ENCODE assay signal across 8 cellular contexts in genomic region chr20:63979549-63980316, GRCh38. TPM values are rescaled to one million over a fixed set of nuclear protein-coding genes. Genes with fewer than 3 reads are reported as not detected.
DNase-seq lines count a peak whose midpoint lies in the region; ATAC-seq, FAIRE-seq and TF ChIP-seq lines count a peak whose summit lies in the region.

Gene SAMD10 (minus strand): TSS chr20:63979642. CDS start chr20:63979467, 175 bp downstream.

- H3K4me2 ChIP-seq in astrocyte (ENCODE audit: low read length) = peak within 1 kb of the TSS; percentile 89

- H3K27me3 ChIP-seq in BJ (ENCODE audit: control insufficient read depth, insufficient read depth, low read length) (no peaks in the 10 kb centered on the region), MG63 (no peaks in the 10 kb centered on the region), astrocyte (ENCODE audit: insufficient read depth, low read length) (no peaks in the 10 kb centered on the region)

- H3K9me3 Mint-ChIP-seq in astrocyte (ENCODE audit: unreplicated experiment) = no peaks in the 10 kb centered on the region

- H3K4me3 ChIP-seq in BJ (ENCODE audit: low read depth, low read length) (peak within 1 kb of the TSS; percentile 55), MG63 (peak within 1 kb of the TSS; percentile 99), astrocyte (ENCODE audit: insufficient read depth, low read depth, low read length) (peak within 1 kb of the TSS; percentile 41)

- TF ChIP-seq CTCF in BJ (IDR thresholded peaks at IDR 0.05; ENCODE audit: insufficient read depth, low read depth, low read length) (no peak), astrocyte (IDR thresholded peaks at IDR 0.05; ENCODE audit: insufficient read depth, low read depth, low read length) (no peak)

- peaks cover 11% of the 10 kb centered on the region for H3K36me3 Mint-ChIP-seq in T-helper 17 cell (ENCODE audit: low read depth)
- peaks cover 5% of the 10 kb centered on the region for H3K36me3 Mint-ChIP-seq in astrocyte (ENCODE audit: low read depth, unreplicated experiment)

- peaks cover 19% of the 10 kb centered on the region for H4K20me1 ChIP-seq in astrocyte (ENCODE audit: insufficient read depth, low read length)

- H3K27me3 Mint-ChIP-seq in T-helper 17 cell (no peaks in the 10 kb centered on the region), astrocyte (ENCODE audit: low read depth, unreplicated experiment) (no peaks in the 10 kb centered on the region)

- H3K27ac ChIP-seq in astrocyte (ENCODE audit: low read depth, low read length) = no peak within 1 kb of the TSS

- no peak within 1 kb of the TSS for H3K9ac ChIP-seq in astrocyte (ENCODE audit: low read length)

- peak within 1 kb of the TSS; percentile 92 for H3K27ac Mint-ChIP-seq in T-helper 17 cell
- peak within 1 kb of the TSS; percentile 89 for H3K27ac Mint-ChIP-seq in astrocyte (ENCODE audit: unreplicated experiment)

- H3K9me3 ChIP-seq in MG63 = no peaks in the 10 kb centered on the region
- H3K9me3 ChIP-seq in T-helper 17 cell (ENCODE audit: control insufficient read depth, low read length, poor library complexity, severe bottlenecking) = no peaks in the 10 kb centered on the region
- H3K9me3 ChIP-seq in astrocyte (ENCODE audit: insufficient read depth, low read depth, low read length) = no peaks in the 10 kb centered on the region

- CTCF ChIA-PET in BJ (lab: Yijun Ruan, JAX) = interaction anchor here (0.6 to 2.9 kb wide), 15 partner anchors 14 to 442 kb away, joined by 3 to 20 read pairs (median 5); partner anchors contain the start of gene PTK6

- H3K4me1 ChIP-seq in astrocyte (ENCODE audit: insufficient read depth, low read length) = peaks cover 40% of the 10 kb centered on the region

- ATAC-seq in GM19324 (IDR thresholded peaks at IDR 0.05; ENCODE audit: low FRiP score, unreplicated experiment) = peak; percentile 19
- peak; percentile 42 for ATAC-seq in T-helper 17 cell

- H3K4me3 Mint-ChIP-seq in T-helper 17 cell (peak within 1 kb of the TSS; percentile 96), astrocyte (ENCODE audit: unreplicated experiment) (peak within 1 kb of the TSS; percentile 85)

- H3K36me3 ChIP-seq in BJ (ENCODE audit: control insufficient read depth, insufficient read depth, low read length) (peaks cover 4% of the 10 kb centered on the region; the same call in 1 of the 2 replicates), MG63 (peaks cover 21% of the 10 kb centered on the region), astrocyte (ENCODE audit: insufficient read depth, low read length) (peaks cover 6% of the 10 kb centered on the region)

- FAIRE-seq in astrocyte (lab: Jason Lieb, UNC) = no peak

- peak within 1 kb of the TSS; percentile 96 for H2AFZ ChIP-seq in astrocyte (ENCODE audit: low read depth, low read length)

- H3K79me2 ChIP-seq in astrocyte (ENCODE audit: insufficient read depth, low read length) = peaks cover 21% of the 10 kb centered on the region

- peaks cover 52% of the 10 kb centered on the region for H3K4me1 Mint-ChIP-seq in T-helper 17 cell
- peaks cover 31% of the 10 kb centered on the region for H3K4me1 Mint-ChIP-seq in astrocyte (ENCODE audit: low read depth, unreplicated experiment)

- POLR2A ChIA-PET in BJ (lab: Charles Lee) = no interaction called here

- no peak for DNase-seq in BJ (ENCODE audit: low read depth)
- DNase-seq in MG63 = peak; percentile 51
- DNase-seq in T-helper 17 cell = peak; percentile 55 to 61 (median 60)
- peak; percentile 25 for DNase-seq in astrocyte (ENCODE audit: low read depth)
- DNase-seq in iris pigment epithelial cell (ENCODE audit: low read depth) = peak; percentile 36
- DNase-seq in stimulated activated CD4-positive, alpha-beta T cell treated with anti-CD3 and anti-CD28 coated beads, Interleukin-1b, Interleukin-23, amount 100 ng/mL, for 4 hours (ENCODE audit: low read depth in 2 of 2) = peak; percentile 77 to 88
- no peak for DNase-seq in cerebellar cortex (ENCODE audit: low spot score)

RNA-seq across cellular contexts. Expression of gene SAMD10, which starts in this region (rescaled TPM):
- polyA plus RNA-seq in BJ (2011; rRNA removed) = 0.88 and 1.4 TPM in 2 replicates
- polyA minus RNA-seq in BJ (2011; rRNA and poly(A)+ RNA removed) = 0.21 and 0.71 TPM in 2 replicates
- 0.07 and 3.9 TPM in 2 replicates for total RNA-seq in MG63 (2014; rRNA removed; shearing (Covaris generic); ENCODE audit: low replicate concordance)
- total RNA-seq in T-helper 17 cell (10 to 100 TPM; 17.2 to 20.2 TPM), astrocyte (2.7 and 4.3 TPM in 2 replicates)

Comparison
In these comparisons a context has a peak if more than half of its experiments do, and no peak if none do; other contexts are left out.
1. DNase-seq: peak in MG63 (single experiment), T-helper 17 cell (3 of 3), astrocyte (single experiment), iris pigment epithelial cell (single experiment) and stimulated activated CD4-positive, alpha-beta T cell treated with anti-CD3 and anti-CD28 coated beads, Interleukin-1b, Interleukin-23, amount 100 ng/mL, for 4 hours (2 of 2); none in BJ (single experiment) and cerebellar cortex (single experiment).
2. H3K4me3 ChIP-seq: peak in every context shown above with its lines; median percentile 99 in MG63; 55 in BJ; 41 in astrocyte.